16 cellular contexts compared by ENCODE assay signal in genomic region chr14:104392396-104393198, GRCh38.
DNase-seq lines count a peak whose midpoint lies in the region; ATAC-seq and TF ChIP-seq lines count a peak whose summit lies in the region.
"Had no signal": no experiment of that assay in that cellular context is flagged by ENCODE, and none has a peak within 500 bp of the region (broad histone marks: within the 10 kb centered on the region; RNA-seq: fewer than 3 reads in every experiment).

No MANE protein-coding gene starts in this region.

- POLR2A ChIA-PET in WTC11 (lab: Charles Lee) = no interaction called here

- H3K9me2 ChIP-seq in Loucy (replicated peaks; ENCODE audit: low read depth, low read length) = no peaks in the 10 kb centered on the region

- H4K20me1 ChIP-seq in Loucy (ENCODE audit: insufficient read depth, low read length, poor library complexity, severe bottlenecking) = no peaks in the 10 kb centered on the region

- no peak overlapping the region for H3K27ac Mint-ChIP-seq in activated naive CD4-positive, alpha-beta T cell treated with anti-CD3 and anti-CD28 coated beads for 36 hours
- peak overlapping the region; percentile 73 for H3K27ac Mint-ChIP-seq in stimulated activated memory B cell treated with anti-CD40 and anti-IgM and Interleukin-4, amounts not matched to agents 10 μg/mL and 1 μg/mL and 100 μg/mL, for 72 hours
- no peak overlapping the region for H3K27ac Mint-ChIP-seq in WTC11

- no peaks in the 10 kb centered on the region for H3K9me3 ChIP-seq in Loucy (ENCODE audit: insufficient read depth, low read depth, low read length)

- H3K36me3 ChIP-seq in Loucy (ENCODE audit: insufficient read depth, low read length) = no peaks in the 10 kb centered on the region
- H3K36me3 ChIP-seq: esophagus squamous epithelium, left lung, SJSA1, tibial nerve had no signal

- no peaks in the 10 kb centered on the region for H3K27me3 ChIP-seq in Loucy (ENCODE audit: insufficient read depth, low read length, poor library complexity, severe bottlenecking)
- H3K27me3 ChIP-seq: SJSA1 had no signal

- H3F3A ChIP-seq in Loucy (ENCODE audit: low read depth) = no peaks in the 10 kb centered on the region

- H3K79me2 ChIP-seq in Loucy (ENCODE audit: insufficient read depth, low read length) = no peaks in the 10 kb centered on the region

- H3K4me1 ChIP-seq in Loucy (ENCODE audit: insufficient read depth, low read length, poor library complexity, severe bottlenecking) = peaks cover 68% of the 10 kb centered on the region
- H3K4me1 ChIP-seq: SJSA1 had no signal

- H3K4me3 ChIP-seq in Loucy (ENCODE audit: low read length, poor library complexity, severe bottlenecking) = peak overlapping the region; percentile 12
- H3K4me3 ChIP-seq: esophagus squamous epithelium, left lung, SJSA1, tibial nerve had no signal

- ATAC-seq in stimulated activated memory B cell treated with anti-CD40 and anti-IgM and Interleukin-4, amounts not matched to agents 10 μg/mL and 1 μg/mL and 100 μg/mL, for 72 hours = no peak
- ATAC-seq in WTC11 = no peak
- ATAC-seq: left lung had no signal

- no peak for TF ChIP-seq CTCF in Loucy (conservative IDR thresholded peaks at IDR 0.05; ENCODE audit: low read length)
- TF ChIP-seq CTCF in WTC11 (IDR thresholded peaks at IDR 0.05) = no peak

- peaks cover 1% of the 10 kb centered on the region for H3K36me3 Mint-ChIP-seq in activated naive CD4-positive, alpha-beta T cell treated with anti-CD3 and anti-CD28 coated beads for 36 hours (ENCODE audit: low read depth)
- peaks cover 7% of the 10 kb centered on the region for H3K36me3 Mint-ChIP-seq in stimulated activated memory B cell treated with anti-CD40 and anti-IgM and Interleukin-4, amounts not matched to agents 10 μg/mL and 1 μg/mL and 100 μg/mL, for 72 hours
- peaks cover 7% of the 10 kb centered on the region for H3K36me3 Mint-ChIP-seq in WTC11

- peaks cover 70% of the 10 kb centered on the region for H3K4me1 Mint-ChIP-seq in activated naive CD4-positive, alpha-beta T cell treated with anti-CD3 and anti-CD28 coated beads for 36 hours (ENCODE audit: low read depth)
- H3K4me1 Mint-ChIP-seq in stimulated activated memory B cell treated with anti-CD40 and anti-IgM and Interleukin-4, amounts not matched to agents 10 μg/mL and 1 μg/mL and 100 μg/mL, for 72 hours = peaks cover 67% of the 10 kb centered on the region
- H3K4me1 Mint-ChIP-seq in WTC11 = peaks cover 8% of the 10 kb centered on the region; the same call in 1 of the 2 replicates

- DNase-seq in activated naive CD4-positive, alpha-beta T cell treated with Interleukin-2 at 50 U/mL for 16 hours = peak; percentile 1
- DNase-seq in activated naive CD4-positive, alpha-beta T cell treated with anti-CD3 and anti-CD28 coated beads for 36 hours = no peak
- DNase-seq in islet precursor cell (peak; percentile 48), WTC11 (ENCODE audit: low spot score) (no peak), foreskin melanocyte (no peak)
- DNase-seq in central memory CD4-positive, alpha-beta T cell = no peak
- DNase-seq: cortex of kidney, esophagus squamous epithelium, hippocampal formation, KBM-7 had no signal

- peak overlapping the region; percentile 49 for H3K4me2 ChIP-seq in Loucy (ENCODE audit: low read depth, low read length, poor library complexity, severe bottlenecking)

- CTCF ChIA-PET in activated naive CD4-positive, alpha-beta T cell treated with anti-CD3 and anti-CD28 coated beads for 36 hours (lab: Charles Lee) = interaction anchor here (0.6 to 1.4 kb wide), 3 partner anchors 26 to 171 kb away, joined by 3 to 6 read pairs (median 3); no protein-coding TSS in a partner anchor
- CTCF ChIA-PET in WTC11 (lab: Charles Lee) = interaction anchor here (0.5 to 1.9 kb wide), 4 partner anchors 12 to 703 kb away, joined by 3 to 6 read pairs (median 3); no protein-coding TSS in a partner anchor

- H3K9me3 Mint-ChIP-seq in activated naive CD4-positive, alpha-beta T cell treated with anti-CD3 and anti-CD28 coated beads for 36 hours = peaks cover 6% of the 10 kb centered on the region
- H3K9me3 Mint-ChIP-seq in stimulated activated memory B cell treated with anti-CD40 and anti-IgM and Interleukin-4, amounts not matched to agents 10 μg/mL and 1 μg/mL and 100 μg/mL, for 72 hours = peaks cover 5% of the 10 kb centered on the region
- H3K9me3 Mint-ChIP-seq in WTC11 = peaks cover 11% of the 10 kb centered on the region

- no peaks in the 10 kb centered on the region for H3K27me3 Mint-ChIP-seq in activated naive CD4-positive, alpha-beta T cell treated with anti-CD3 and anti-CD28 coated beads for 36 hours (ENCODE audit: low read depth)
- H3K27me3 Mint-ChIP-seq in stimulated activated memory B cell treated with anti-CD40 and anti-IgM and Interleukin-4, amounts not matched to agents 10 μg/mL and 1 μg/mL and 100 μg/mL, for 72 hours = no peaks in the 10 kb centered on the region
- H3K27me3 Mint-ChIP-seq in WTC11 (ENCODE audit: low read depth) = no peaks in the 10 kb centered on the region

- no peak overlapping the region for H3K4me3 Mint-ChIP-seq in activated naive CD4-positive, alpha-beta T cell treated with anti-CD3 and anti-CD28 coated beads for 36 hours
- no peak overlapping the region for H3K4me3 Mint-ChIP-seq in stimulated activated memory B cell treated with anti-CD40 and anti-IgM and Interleukin-4, amounts not matched to agents 10 μg/mL and 1 μg/mL and 100 μg/mL, for 72 hours
- no peak overlapping the region for H3K4me3 Mint-ChIP-seq in WTC11
- H3K4me3 Mint-ChIP-seq: nephron had no signal

- no peak overlapping the region for H2AFZ ChIP-seq in Loucy (ENCODE audit: low read length)

- H3K9ac ChIP-seq in Loucy (ENCODE audit: low read depth, low read length, poor library complexity, severe bottlenecking) = peak overlapping the region; percentile 81

- intact Hi-C loops in activated naive CD4-positive, alpha-beta T cell treated with anti-CD3 and anti-CD28 coated beads for 36 hours (cut with micrococcal nuclease) = no loop called here

TF ChIP-seq in WTC11, 78 proteins besides CTCF, POLR2A, EP300 and RAD21:
- TF ChIP-seq NR3C1 (CRISPR knock-in tag; conservative IDR thresholded peaks at IDR 0.05; ENCODE audit: low read depth) = no peak
- TF ChIP-seq RELA (CRISPR knock-in tag; IDR thresholded peaks at IDR 0.05; ENCODE audit: borderline replicate concordance) = no peak
- no peak for TF ChIP-seq ZNF317 (CRISPR knock-in tag; IDR thresholded peaks at IDR 0.05; ENCODE audit: borderline replicate concordance, low read depth)
- TF ChIP-seq SP1 (CRISPR knock-in tag; conservative IDR thresholded peaks at IDR 0.05) = no peak
- TF ChIP-seq ZNF232 (CRISPR knock-in tag; IDR thresholded peaks at IDR 0.05) = no peak

Comparison
In these comparisons a context has a peak if more than half of its experiments do, and no peak if none do; other contexts are left out.
1. DNase-seq: peak in activated naive CD4-positive, alpha-beta T cell treated with Interleukin-2 at 50 U/mL for 16 hours (single experiment) and islet precursor cell (single experiment); none in activated naive CD4-positive, alpha-beta T cell treated with anti-CD3 and anti-CD28 coated beads for 36 hours (single experiment), WTC11 (single experiment), foreskin melanocyte (single experiment) and central memory CD4-positive, alpha-beta T cell (single experiment).